In genomic region chr1:64405833-64406232, GRCh38 we compare ENCODE assay signal across 30 cellular contexts.
"Had no signal": no experiment of that assay in that cellular context is flagged by ENCODE, and none has a peak within 500 bp of the region (broad histone marks: within the 10 kb centered on the region; RNA-seq: fewer than 3 reads in every experiment).

No MANE protein-coding gene starts in this region.

- H3K4me1 ChIP-seq: adrenal gland, Peyer's patch had no signal

- H3K9ac ChIP-seq: KMS-11 had no signal

- DNase-seq: activated B cell treated with CpG ODN at 0.5 μM for 24 hours; activated CD4-positive, alpha-beta T cell treated with anti-CD3 and anti-CD28 coated beads for 48 hours; activated CD4-positive, CD25-positive, alpha-beta regulatory T cell treated with anti-CD3 and anti-CD28 coated beads, Interleukin-2, amount 50 U/mL, for 72 hours; activated CD8-positive, alpha-beta T cell treated with anti-CD3 and anti-CD28 coated beads for 36 hours; activated gamma-delta T cell treated with Interleukin-2 at 50 U/mL for 16 hours; activated naive CD4-positive, alpha-beta T cell treated with anti-CD3 and anti-CD28 coated beads for 36 hours; activated T-cell treated with anti-CD3 and anti-CD28 coated beads, Interleukin-2, amount 50 U/mL, for 24 hours; adrenal gland; central memory CD4-positive, alpha-beta T cell; NCI-H1092 treated with DMSO at 0.1 percent for 48 hours; NCI-H1417; NCI-H146; NCI-H187; NCI-H2029 treated with DMSO at 0.1 percent for 48 hours; NCI-H2107; NCI-H2171; NCI-H510A; NCI-H526; NCI-H748 treated with DMSO at 0.1 percent for 48 hours; NK-92 treated with Interleukin-12 subunit alpha and Interleukin-12 subunit beta, amount 100 ng/mL, for 24 hours; PC-3; Peyer's patch; RPMI8226; SW 1271; T-helper 1 cell; T-helper 2 cell; T-helper 9 cell had no signal

- H3K4me3 ChIP-seq: adrenal gland, Peyer's patch had no signal

- H3K27me3 ChIP-seq: adrenal gland, Peyer's patch had no signal

- ATAC-seq: activated CD8-positive, alpha-beta T cell treated with anti-CD3 and anti-CD28 coated beads for 36 hours; activated naive CD4-positive, alpha-beta T cell treated with anti-CD3 and anti-CD28 coated beads, Interleukin-2, amount 50 U/mL, for 72 hours; PC-3 had no signal

- H3K9me3 ChIP-seq: adrenal gland, Peyer's patch had no signal

- H3K4me2 ChIP-seq: KMS-11 had no signal

- H3K36me3 ChIP-seq: adrenal gland, Peyer's patch had no signal

- H3K27ac ChIP-seq: adrenal gland, KMS-11, Peyer's patch, VCaP had no signal
